8 cellular contexts compared by ENCODE assay signal in the genomic region with DNA sequence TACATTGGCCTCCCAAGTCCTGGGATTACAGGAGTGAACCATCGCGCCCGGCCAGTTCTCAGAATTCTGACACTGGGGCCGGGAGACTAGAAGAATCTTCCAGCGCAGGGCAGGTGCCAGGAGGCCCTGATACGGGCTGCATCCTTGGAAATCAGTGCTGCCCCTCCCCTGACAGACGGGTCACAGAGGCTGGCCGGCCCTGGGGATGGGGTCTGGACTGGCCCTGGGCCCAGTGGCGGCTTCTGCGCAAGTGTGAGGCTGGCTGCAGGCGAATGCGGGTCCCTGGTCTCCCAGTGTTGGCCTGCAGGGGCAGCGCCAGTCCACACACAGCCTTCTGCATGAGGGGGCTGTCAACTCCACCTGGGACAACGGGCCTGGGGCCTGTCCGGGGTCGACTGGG. TPM values are rescaled to one million over a fixed set of nuclear protein-coding genes. Genes with fewer than 3 reads are reported as not detected.
A peak's percentile ranks its signal among the peaks of the same experiment; 100 is the strongest.
DNase-seq lines count a peak whose midpoint lies in the region; ATAC-seq and TF ChIP-seq lines count a peak whose summit lies in the region.

No MANE protein-coding gene starts in this region.

- CTCF ChIA-PET in mammary epithelial cell (lab: Charles Lee; ENCODE audit: low non-redundant PET): no interaction called here

- peaks cover 7% of the 10 kb centered on the region for H3K36me3 ChIP-seq in mammary epithelial cell (ENCODE audit: insufficient read depth, low read length)

- H3K4me1 ChIP-seq in mammary epithelial cell (ENCODE audit: insufficient read depth, low read length): peaks cover 21% of the 10 kb centered on the region

- no peaks in the 10 kb centered on the region for H3K9me3 ChIP-seq in mammary epithelial cell (replicated peaks; ENCODE audit: insufficient read depth, low read length)

- 76% methylated on average over 14 of the region's 16 CpGs for WGBS in mammary epithelial cell (ENCODE audit: low coverage, missing lambda C conversion rate)

- no peaks in the 10 kb centered on the region for H3K36me3 Mint-ChIP-seq in natural killer cell treated with Interleukin-12 subunit alpha and Interleukin-12 subunit beta and Interleukin-15 and Interleukin-18, amount 100 ng/mL, for 72 hours

- H3K4me2 ChIP-seq in mammary epithelial cell (ENCODE audit: insufficient read depth, low read depth, low read length): no peak overlapping the region

- H3K79me2 ChIP-seq in mammary epithelial cell (ENCODE audit: insufficient read depth, low read length): peaks cover 39% of the 10 kb centered on the region

- H3K4me3 Mint-ChIP-seq in natural killer cell treated with Interleukin-12 subunit alpha and Interleukin-12 subunit beta and Interleukin-15 and Interleukin-18, amount 100 ng/mL, for 72 hours: peak overlapping the region; percentile 75

- H3K4me3 ChIP-seq in AG09309 (ENCODE audit: control insufficient read depth, low read depth, low read length) (no peak overlapping the region), mammary epithelial cell (replicated peaks in 1 of 3; ENCODE audit: insufficient read depth in 1 of 3, low read depth in 2 of 3, low read length in 3 of 3) (no peak overlapping the region)

- intact Hi-C loops in mammary epithelial cell (cut with micrococcal nuclease): loop anchor here (2.0 to 5.0 kb wide), 2 partner anchors 164 to 182 kb away; partner anchors contain the start of gene RNF130

- H4K20me1 ChIP-seq in mammary epithelial cell (ENCODE audit: insufficient read depth, low read length): no peaks in the 10 kb centered on the region

- H3K27ac ChIP-seq in mammary epithelial cell (ENCODE audit: insufficient read depth, low read depth, low read length): no peak overlapping the region

- in situ Hi-C loops in mammary epithelial cell (cut with MboI; ENCODE audit: low sequenced_read_pairs in 2 of 2): loop anchor here in 1 of 2 donors (10.0 kb wide), 1 partner anchor 104 kb away; the partner anchor contains the start of gene MGAT4B

- ATAC-seq in natural killer cell treated with Interleukin-12 subunit alpha and Interleukin-12 subunit beta and Interleukin-15 and Interleukin-18, amount 100 ng/mL, for 72 hours: no peak
- ATAC-seq in GM19328 (IDR thresholded peaks at IDR 0.05; ENCODE audit: unreplicated experiment): no peak
- ATAC-seq in GM21529 (IDR thresholded peaks at IDR 0.05; ENCODE audit: unreplicated experiment): no peak

- no peak overlapping the region for H3K9ac ChIP-seq in mammary epithelial cell (ENCODE audit: insufficient read depth, low read length)

- dilution Hi-C loops in mammary epithelial cell (cut with HindIII; ENCODE audit: low sequenced_read_pairs): no loop called here

- BruUV-seq in mammary epithelial cell (replicated peaks; lab: Mats Ljungman, UMichigan): no TSS peak

- no peaks in the 10 kb centered on the region for H3K27me3 Mint-ChIP-seq in natural killer cell treated with Interleukin-12 subunit alpha and Interleukin-12 subunit beta and Interleukin-15 and Interleukin-18, amount 100 ng/mL, for 72 hours

- no peak for DNase-seq in AG09309 (ENCODE audit: low read depth)
- DNase-seq in HuH-7 (ENCODE audit: low spot score): peak; percentile 53
- no peak for DNase-seq in mammary epithelial cell
- DNase-seq in natural killer cell treated with Interleukin-12 subunit alpha and Interleukin-12 subunit beta and Interleukin-15 and Interleukin-18, amount 100 ng/mL, for 72 hours (ENCODE audit: low spot score): no peak
- DNase-seq in stimulated activated CD4-positive, alpha-beta T cell treated with anti-CD3 and anti-CD28 coated beads, Interleukin-4, amount 100 ng/mL, for 1 hour: no peak
- no peak for DNase-seq in NCI-H510A (lab: John Stamatoyannopoulos, UW)

- H3K4me1 Mint-ChIP-seq in natural killer cell treated with Interleukin-12 subunit alpha and Interleukin-12 subunit beta and Interleukin-15 and Interleukin-18, amount 100 ng/mL, for 72 hours (ENCODE audit: low read depth in 2 of 2): peaks cover 8 to 16% of the 10 kb centered on the region in 2 donors

- no peaks in the 10 kb centered on the region for H3K9me3 Mint-ChIP-seq in natural killer cell treated with Interleukin-12 subunit alpha and Interleukin-12 subunit beta and Interleukin-15 and Interleukin-18, amount 100 ng/mL, for 72 hours

- TF ChIP-seq CTCF in AG09309 (IDR thresholded peaks at IDR 0.05; ENCODE audit: control insufficient read depth, insufficient read depth, low read depth, low read length, missing control alignments): peak; percentile 29
- TF ChIP-seq CTCF in mammary epithelial cell (conservative IDR thresholded peaks at IDR 0.05 in 1 of 2, IDR thresholded peaks at IDR 0.05 in 1 of 2; ENCODE audit: extremely low read depth in 1 of 2, insufficient read depth in 1 of 2, low read depth in 1 of 2, low read length in 2 of 2): peak in 1 of 2 donors; percentile 4

- H3K27me3 ChIP-seq in mammary epithelial cell (ENCODE audit: insufficient read depth, low read length): no peaks in the 10 kb centered on the region

- H3K27ac Mint-ChIP-seq in natural killer cell treated with Interleukin-12 subunit alpha and Interleukin-12 subunit beta and Interleukin-15 and Interleukin-18, amount 100 ng/mL, for 72 hours: peak overlapping the region in 1 of 2 donors; percentile 26

- H2AFZ ChIP-seq in mammary epithelial cell (ENCODE audit: low read depth, low read length): peak overlapping the region; percentile 96

RNA-seq across cellular contexts. Expression of gene TBC1D9B, which starts 0.8 kb away (rescaled TPM):
- total RNA-seq in mammary epithelial cell: 100 to 1,000 TPM in 1 of 2 donors, 10 to 100 TPM in 1; 71.0 to 112 TPM
- polyA plus RNA-seq in mammary epithelial cell: 71.5 TPM
- 137 TPM for polyA minus RNA-seq in mammary epithelial cell
- 100 to 1,000 TPM; 114 to 151 TPM for total RNA-seq in natural killer cell treated with Interleukin-12 subunit alpha and Interleukin-12 subunit beta and Interleukin-15 and Interleukin-18, amount 100 ng/mL, for 72 hours

RNA-seq across cellular contexts. Expression of gene MRNIP, which starts 49.9 kb away (rescaled TPM):
- 10 to 100 TPM in 1 of 2 donors, 1 to 10 TPM in 1; 9.5 to 20.4 TPM for total RNA-seq in mammary epithelial cell
- 11.6 TPM for polyA plus RNA-seq in mammary epithelial cell
- polyA minus RNA-seq in mammary epithelial cell: 7.5 TPM
- 10 to 100 TPM; 15.9 to 25.2 TPM for total RNA-seq in natural killer cell treated with Interleukin-12 subunit alpha and Interleukin-12 subunit beta and Interleukin-15 and Interleukin-18, amount 100 ng/mL, for 72 hours
